ENCODE assay signal across 10 cellular contexts in the genomic region with DNA sequence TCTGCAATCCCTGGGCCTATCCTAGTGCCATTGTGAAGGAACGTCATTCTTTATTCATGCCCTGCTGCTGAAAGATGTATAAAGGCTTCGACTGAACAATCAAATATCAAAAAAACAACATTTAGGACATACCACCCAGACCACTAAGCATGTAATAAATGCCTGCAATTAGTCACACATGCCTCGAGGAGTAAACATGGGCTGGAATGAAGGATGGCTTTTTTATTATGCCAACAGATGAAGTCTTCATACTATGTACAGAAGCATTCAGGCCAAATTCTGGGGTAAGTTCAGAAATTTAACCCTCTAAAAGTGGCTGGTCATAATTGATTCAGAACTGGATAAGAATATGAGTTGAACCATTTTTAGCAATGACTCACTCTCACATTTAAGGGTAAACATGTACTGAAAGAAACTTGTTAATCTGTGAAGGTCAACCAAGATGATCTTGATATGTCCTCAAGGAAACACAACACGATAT. TPM values are rescaled to one million over a fixed set of nuclear protein-coding genes. Genes with fewer than 3 reads are reported as not detected.
A peak's percentile ranks its signal among the peaks of the same experiment; 100 is the strongest.
DNase-seq lines count a peak whose midpoint lies in the region; ATAC-seq and TF ChIP-seq lines count a peak whose summit lies in the region.
"Had no signal": no experiment of that assay in that cellular context is flagged by ENCODE, and none has a peak within 500 bp of the region (broad histone marks: within the 10 kb centered on the region; RNA-seq: fewer than 3 reads in every experiment).

No MANE protein-coding gene starts in this region.

- H3K4me3 ChIP-seq in HCT116 (replicated peaks in 1 of 2; ENCODE audit: low read depth in 1 of 2, low read length in 2 of 2) (no peak overlapping the region), Panc1 (ENCODE audit: low read depth in 2 of 2, low read length in 2 of 2) (no peak overlapping the region), smooth muscle cell (no peak overlapping the region)
- H3K4me3 ChIP-seq: thoracic aorta had no signal

- H2AFZ ChIP-seq in HCT116 (ENCODE audit: low read depth, low read length, poor library complexity, severe bottlenecking) (no peak overlapping the region), smooth muscle cell (ENCODE audit: low read depth) (no peak overlapping the region)

- H3K27me3 ChIP-seq in HCT116 (ENCODE audit: insufficient read depth, low read length) (no peaks in the 10 kb centered on the region), Panc1 (ENCODE audit: control insufficient read depth, insufficient read depth, low read length) (no peaks in the 10 kb centered on the region), smooth muscle cell (ENCODE audit: low read depth) (no peaks in the 10 kb centered on the region)

- peaks cover 4% of the 10 kb centered on the region for H3F3A ChIP-seq in smooth muscle cell (ENCODE audit: low read depth)

- TF ChIP-seq RAD21 in HCT116 (IDR thresholded peaks at IDR 0.05; ENCODE audit: low read depth): no peak

- no peaks in the 10 kb centered on the region for H3K9me2 ChIP-seq in HCT116 (ENCODE audit: insufficient read depth)

- H3K4me1 ChIP-seq in HCT116 (ENCODE audit: control insufficient read depth in 1 of 2, insufficient read depth in 2 of 2, low read length in 2 of 2) (peaks cover 17 to 23% of the 10 kb centered on the region in 2 experiments), Panc1 (ENCODE audit: control insufficient read depth, insufficient read depth, low read length) (peaks cover 9% of the 10 kb centered on the region), smooth muscle cell (ENCODE audit: low read depth) (peaks cover 16% of the 10 kb centered on the region)

- intact Hi-C loops in HCT116 (cut with micrococcal nuclease) (no loop called here), Panc1 (cut with micrococcal nuclease; ENCODE audit: unreplicated experiment) (no loop called here)

- no peaks in the 10 kb centered on the region for H3K36me3 ChIP-seq in HCT116 (ENCODE audit: control insufficient read depth in 1 of 2, insufficient read depth in 2 of 2, low read length in 2 of 2)
- no peaks in the 10 kb centered on the region for H3K36me3 ChIP-seq in Panc1 (ENCODE audit: control insufficient read depth, insufficient read depth, low read length)
- H3K36me3 ChIP-seq in smooth muscle cell (ENCODE audit: low read depth): no peaks in the 10 kb centered on the region
- H3K36me3 ChIP-seq: thoracic aorta had no signal

- no peak overlapping the region for H3K27ac ChIP-seq in HCT116 (ENCODE audit: low read depth, low read length)
- peak overlapping the region; percentile 71 for H3K27ac ChIP-seq in Panc1 (ENCODE audit: low read length)
- peak overlapping the region; percentile 98 for H3K27ac ChIP-seq in smooth muscle cell (ENCODE audit: low read depth)
- H3K27ac ChIP-seq: thoracic aorta had no signal

- DNase-seq in HCT116 (ENCODE audit: low read depth, low spot score) (no peak), Panc1 (ENCODE audit: low read depth, low spot score) (peak; percentile 32), fibroblast of gingiva (ENCODE audit: low read depth) (peak; percentile 26), smooth muscle cell (lab: John Stamatoyannopoulos, UW; ENCODE audit: unreplicated experiment) (no peak), GM20000 (ENCODE audit: low spot score) (no peak)
- DNase-seq in activated T-cell treated with anti-CD3 and anti-CD28 coated beads, Interleukin-2, amount 50 U/mL, for 48 hours: no peak
- DNase-seq: anterior cingulate cortex, naive B cell had no signal

- WGBS in smooth muscle cell (ENCODE audit: low lambda C conversion rate): 9% methylated on average over 4 of the region's 4 CpGs

- ATAC-seq in HCT116: peak; percentile 30; the same call in 1 of the 2 replicates
- ATAC-seq in Panc1: peak; percentile 76
- no peak for ATAC-seq in HG02763 (IDR thresholded peaks at IDR 0.05; ENCODE audit: unreplicated experiment)

- BruUV-seq in HCT116 (replicated peaks; lab: Mats Ljungman, UMichigan) (no TSS peak), Panc1 (replicated peaks; lab: Mats Ljungman, UMichigan) (no TSS peak)

- H3K79me2 ChIP-seq in HCT116 (ENCODE audit: insufficient read depth, low read length) (no peaks in the 10 kb centered on the region), smooth muscle cell (ENCODE audit: low read depth) (no peaks in the 10 kb centered on the region)

- CTCF ChIA-PET in HCT116 (lab: Charles Lee): no interaction called here
- CTCF ChIA-PET in Panc1 (lab: Charles Lee): no interaction called here

- no peaks in the 10 kb centered on the region for H3K9me3 ChIP-seq in HCT116 (ENCODE audit: control insufficient read depth in 1 of 2, insufficient read depth in 1 of 2, low read depth in 1 of 2, low read length in 2 of 2)
- no peaks in the 10 kb centered on the region for H3K9me3 ChIP-seq in Panc1 (ENCODE audit: control insufficient read depth, insufficient read depth, low read depth, low read length)
- no peaks in the 10 kb centered on the region for H3K9me3 ChIP-seq in smooth muscle cell (replicated peaks; ENCODE audit: low read depth)
- H3K9me3 ChIP-seq: thoracic aorta had no signal

- TF ChIP-seq CTCF in HCT116 (IDR thresholded peaks at IDR 0.05 in 2 of 3, conservative IDR thresholded peaks at IDR 0.05 in 1 of 3; ENCODE audit: borderline replicate concordance in 1 of 3, insufficient read depth in 1 of 3, low read depth in 2 of 3, low read length in 2 of 3) (no peak), Panc1 (IDR thresholded peaks at IDR 0.05) (no peak), smooth muscle cell (IDR thresholded peaks at IDR 0.05; ENCODE audit: borderline replicate concordance, insufficient read depth, poor library complexity, severe bottlenecking) (no peak), GM20000 (IDR thresholded peaks at IDR 0.05; ENCODE audit: extremely low read depth, missing control alignments) (no peak)

- no peak for TF ChIP-seq POLR2A in HCT116 (IDR thresholded peaks at IDR 0.05; ENCODE audit: borderline replicate concordance, extremely low read depth, insufficient read depth, insufficient read length)

- H4K20me1 ChIP-seq in HCT116 (ENCODE audit: insufficient read depth) (no peaks in the 10 kb centered on the region), smooth muscle cell (ENCODE audit: low read depth) (no peaks in the 10 kb centered on the region)

- H3K4me2 ChIP-seq in HCT116 (ENCODE audit: low read length): peak overlapping the region; percentile 62
- peak overlapping the region; percentile 63 for H3K4me2 ChIP-seq in smooth muscle cell

- in situ Hi-C loops in Panc1 (cut with HindIII; ENCODE audit: low pct_unique_long_range_greater_than_20kb, low sequenced_read_pairs): no loop called here

- RAD21 ChIA-PET in HCT116 (lab: Charles Lee; ENCODE audit: low non-redundant PET in 1 of 2, low total read pairs in 2 of 2, uncharacterized antibody in 2 of 2, unreplicated experiment in 2 of 2): no interaction called here

- POLR2A ChIA-PET in HCT116 (lab: Charles Lee) (no interaction called here), Panc1 (lab: Charles Lee) (no interaction called here)

- H3K9ac ChIP-seq in HCT116 (ENCODE audit: low read length) (no peak overlapping the region), smooth muscle cell (ENCODE audit: low read depth) (peak overlapping the region; percentile 87)

TF ChIP-seq in HCT116, 20 proteins besides CTCF, POLR2A, EP300 and RAD21:
- TF ChIP-seq SRF (IDR thresholded peaks at IDR 0.05; ENCODE audit: low read depth) (no peak), ZFX (IDR thresholded peaks at IDR 0.05) (no peak), ZNF274 (IDR thresholded peaks at IDR 0.05; ENCODE audit: low read depth, low read length) (no peak), EZH2phosphoT487 (IDR thresholded peaks at IDR 0.05; ENCODE audit: borderline replicate concordance) (no peak), EGR1 (IDR thresholded peaks at IDR 0.05; ENCODE audit: low read depth) (no peak), SP1 (IDR thresholded peaks at IDR 0.05; ENCODE audit: low read depth) (no peak), EZH2 (IDR thresholded peaks at IDR 0.05) (no peak), FOSL1 (IDR thresholded peaks at IDR 0.05; ENCODE audit: low read depth) (no peak)
- TF ChIP-seq, protein P1, sequence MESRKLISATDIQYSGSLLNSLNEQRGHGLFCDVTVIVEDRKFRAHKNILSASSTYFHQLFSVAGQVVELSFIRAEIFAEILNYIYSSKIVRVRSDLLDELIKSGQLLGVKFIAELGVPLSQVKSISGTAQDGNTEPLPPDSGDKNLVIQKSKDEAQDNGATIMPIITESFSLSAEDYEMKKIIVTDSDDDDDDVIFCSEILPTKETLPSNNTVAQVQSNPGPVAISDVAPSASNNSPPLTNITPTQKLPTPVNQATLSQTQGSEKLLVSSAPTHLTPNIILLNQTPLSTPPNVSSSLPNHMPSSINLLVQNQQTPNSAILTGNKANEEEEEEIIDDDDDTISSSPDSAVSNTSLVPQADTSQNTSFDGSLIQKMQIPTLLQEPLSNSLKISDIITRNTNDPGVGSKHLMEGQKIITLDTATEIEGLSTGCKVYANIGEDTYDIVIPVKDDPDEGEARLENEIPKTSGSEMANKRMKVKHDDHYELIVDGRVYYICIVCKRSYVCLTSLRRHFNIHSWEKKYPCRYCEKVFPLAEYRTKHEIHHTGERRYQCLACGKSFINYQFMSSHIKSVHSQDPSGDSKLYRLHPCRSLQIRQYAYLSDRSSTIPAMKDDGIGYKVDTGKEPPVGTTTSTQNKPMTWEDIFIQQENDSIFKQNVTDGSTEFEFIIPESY (IDR thresholded peaks at IDR 0.05; ENCODE audit: extremely low read depth, insufficient replicate concordance, low read length): no peak
- TF ChIP-seq, protein P2, sequence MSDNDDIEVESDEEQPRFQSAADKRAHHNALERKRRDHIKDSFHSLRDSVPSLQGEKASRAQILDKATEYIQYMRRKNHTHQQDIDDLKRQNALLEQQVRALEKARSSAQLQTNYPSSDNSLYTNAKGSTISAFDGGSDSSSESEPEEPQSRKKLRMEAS (IDR thresholded peaks at IDR 0.05): no peak
TF ChIP-seq in HCT116: peak in this region for 0.

RNA-seq across cellular contexts. Expression of a gene that starts 38.1 kb away (rescaled TPM):
- total RNA-seq in HCT116 (2021; ENCODE audit: unreplicated experiment): not detected
- not detected in 2 replicates for polyA plus RNA-seq in HCT116 (2012)
- total RNA-seq in Panc1 (2021; ENCODE audit: unreplicated experiment): not detected
- polyA plus RNA-seq in Panc1 (2012; ENCODE audit: insufficient read length): not detected
- total RNA-seq in smooth muscle cell: not detected in 2 replicates
- not detected in 2 replicates for polyA plus RNA-seq in smooth muscle cell
- total RNA-seq: thoracic aorta had no signal

Comparison
In these comparisons a context has a peak if more than half of its experiments do, and no peak if none do; other contexts are left out.
1. DNase-seq: peak in Panc1 (single experiment) and fibroblast of gingiva (single experiment); none in HCT116 (single experiment), smooth muscle cell (single experiment), GM20000 (single experiment) and activated T-cell treated with anti-CD3 and anti-CD28 coated beads, Interleukin-2, amount 50 U/mL, for 48 hours (0 of 2).